Comparison of ENCODE assay signal across 24 cellular contexts in genomic region chr1:29335573-29335972, GRCh38.
"Had no signal": no experiment of that assay in that cellular context is flagged by ENCODE, and none has a peak within 500 bp of the region (broad histone marks: within the 10 kb centered on the region; RNA-seq: fewer than 3 reads in every experiment).

No MANE protein-coding gene starts in this region.

- H3K4me1 ChIP-seq: stomach, suprapubic skin, testis, thyroid gland, tibial artery, tibial nerve, transverse colon, upper lobe of left lung, upper lobe of right lung, uterus, vagina had no signal

- H3K27me3 ChIP-seq: testis, thyroid gland, tibial nerve, upper lobe of left lung, upper lobe of right lung, uterus, vagina had no signal

- H3K36me3 ChIP-seq: stomach, suprapubic skin, thoracic aorta, thyroid gland, tibial artery, tibial nerve, transverse colon, upper lobe of left lung, upper lobe of right lung, uterus, vagina had no signal

- H3K27ac ChIP-seq: stomach, suprapubic skin, testis, thoracic aorta, thyroid gland, tibial artery, tibial nerve, transverse colon, upper lobe of left lung, upper lobe of right lung, uterus, vagina had no signal

- DNase-seq: stimulated activated CD4-positive, alpha-beta T cell treated with anti-CD3 and anti-CD28 coated beads, Interleukin-2, amount 100 ng/mL, for 48 hours; stimulated activated CD4-positive, alpha-beta T cell treated with anti-CD3 and anti-CD28 coated beads, Interleukin-4, amount 100 ng/mL, for 1 hour; stimulated activated CD4-positive, alpha-beta T cell treated with anti-CD3 and anti-CD28 coated beads, Interleukin-4, amount 100 ng/mL, for 24 hours; stimulated activated CD4-positive, alpha-beta T cell treated with anti-CD3 and anti-CD28 coated beads, Interleukin-4, amount 100 ng/mL, for 4 hours; stimulated activated CD8-positive, alpha-beta memory T cell treated with anti-CD3 and anti-CD28 coated beads, Interleukin-4, amount 100 ng/mL, for 48 hours; stimulated activated naive B cell treated with anti-CD40 and anti-IgM and Interleukin-4, amounts not matched to agents 10 μg/mL and 1 μg/mL and 100 μg/mL, for 72 hours; stimulated activated naive CD4-positive, alpha-beta T cell; stimulated activated naive CD4-positive, alpha-beta T cell treated with Interleukin-2 at 50 U/mL for 16 hours; stimulated activated naive CD8-positive, alpha-beta T cell treated with anti-CD3 and anti-CD28 coated beads, Interleukin-15, amount 100 ng/mL, for 72 hours; stimulated activated naive CD8-positive, alpha-beta T cell treated with anti-CD3 and anti-CD28 coated beads, Interleukin-15, Interleukin-2, amounts not matched to agents 100 U/mL and 50 U/mL, for 24 hours; stomach; substantia nigra; testis; thyroid gland; tibial artery; transverse colon; trophoblast cell; upper lobe of left lung; upper lobe of right lung; uterus had no signal

- H3K9me3 ChIP-seq: stomach, suprapubic skin, testis, thoracic aorta, thyroid gland, tibial artery, tibial nerve, transverse colon, upper lobe of left lung, upper lobe of right lung, uterus, vagina had no signal

- H3K4me3 ChIP-seq: stomach, suprapubic skin, testis, thoracic aorta, thyroid gland, tibial artery, tibial nerve, transverse colon, upper lobe of left lung, upper lobe of right lung, uterus, vagina had no signal
